In genomic region chr15:100525894-100526512, GRCh38 we compare ENCODE assay signal across 17 cellular contexts. TPM values are rescaled to one million over a fixed set of nuclear protein-coding genes. Genes with fewer than 3 reads are reported as not detected.
A peak's percentile ranks its signal among the peaks of the same experiment; 100 is the strongest.
DNase-seq lines count a peak whose midpoint lies in the region; ATAC-seq and TF ChIP-seq lines count a peak whose summit lies in the region.
"Had no signal": no experiment of that assay in that cellular context is flagged by ENCODE, and none has a peak within 500 bp of the region (broad histone marks: within the 10 kb centered on the region; RNA-seq: fewer than 3 reads in every experiment).

No MANE protein-coding gene starts in this region.

- CTCF ChIA-PET in activated CD4-positive, alpha-beta memory T cell treated with anti-CD3 and anti-CD28 coated beads, Interleukin-2, amount 10 ng/mL, durations not matched to agents 7 days and 5 days (lab: Charles Lee), result no interaction called here

- POLR2A ChIA-PET in activated CD4-positive, alpha-beta memory T cell treated with anti-CD3 and anti-CD28 coated beads, Interleukin-2, amount 10 ng/mL, durations not matched to agents 7 days and 5 days (lab: Charles Lee), result no interaction called here

- H3K36me3 ChIP-seq in hepatocyte (replicated peaks; ENCODE audit: insufficient read depth, low read depth), result no peaks in the 10 kb centered on the region
- H3K36me3 ChIP-seq: brain microvascular endothelial cell had no signal

- no peak overlapping the region for H3K4me2 ChIP-seq in hepatocyte

- no peaks in the 10 kb centered on the region for H3K9me2 ChIP-seq in hepatocyte (replicated peaks; ENCODE audit: insufficient read depth)

- H3K4me3 ChIP-seq in hepatocyte, result no peak overlapping the region

- no peak overlapping the region for H3K4me3 Mint-ChIP-seq in activated T-helper 17 cell treated with anti-CD3 and anti-CD28 coated beads, Interleukin-2, amount 50 U/mL, for 72 hours
- no peak overlapping the region for H3K4me3 Mint-ChIP-seq in activated CD4-positive, alpha-beta memory T cell treated with anti-CD3 and anti-CD28 coated beads, Interleukin-2, amount 10 ng/mL, durations not matched to agents 7 days and 5 days
- H3K4me3 Mint-ChIP-seq: nephron progenitor cell had no signal

- H4K20me1 ChIP-seq in hepatocyte (ENCODE audit: insufficient read depth, poor library complexity, severe bottlenecking), result no peaks in the 10 kb centered on the region

- DNase-seq in HT-29 (ENCODE audit: low spot score) (peak; percentile 20), astrocyte of the hippocampus (ENCODE audit: low read depth, low spot score) (peak; percentile 57), hepatocyte (ENCODE audit: low spot score) (peak; percentile 42), putamen (ENCODE audit: low spot score) (peak; percentile 33), COLO829 (ENCODE audit: low spot score) (no peak), dedifferentiated amniotic fluid mesenchymal stem cell (ENCODE audit: extremely low spot score) (no peak)
- DNase-seq in activated CD4-positive, alpha-beta memory T cell treated with anti-CD3 and anti-CD28 coated beads, Interleukin-2, amount 10 ng/mL, durations not matched to agents 7 days and 5 days, result no peak
- DNase-seq: activated CD4-positive, CD25-positive, alpha-beta regulatory T cell treated with anti-CD3 and anti-CD28 coated beads, Interleukin-2, amount 50 U/mL, for 72 hours; AML-193; brain microvascular endothelial cell; NCI-H1930; nephron progenitor cell; stimulated activated CD4-positive, alpha-beta T cell treated with anti-CD3 and anti-CD28 coated beads, Interleukin-15, amount 100 ng/mL, for 24 hours had no signal

- H3K27ac ChIP-seq in hepatocyte, result no peak overlapping the region
- H3K27ac ChIP-seq: brain microvascular endothelial cell had no signal

- H3K9me3 Mint-ChIP-seq in activated T-helper 17 cell treated with anti-CD3 and anti-CD28 coated beads, Interleukin-2, amount 50 U/mL, for 72 hours, result no peaks in the 10 kb centered on the region
- H3K9me3 Mint-ChIP-seq in activated CD4-positive, alpha-beta memory T cell treated with anti-CD3 and anti-CD28 coated beads, Interleukin-2, amount 10 ng/mL, durations not matched to agents 7 days and 5 days, result peaks cover 3% of the 10 kb centered on the region

- no peak overlapping the region for H3K27ac Mint-ChIP-seq in activated T-helper 17 cell treated with anti-CD3 and anti-CD28 coated beads, Interleukin-2, amount 50 U/mL, for 72 hours
- no peak overlapping the region for H3K27ac Mint-ChIP-seq in activated CD4-positive, alpha-beta memory T cell treated with anti-CD3 and anti-CD28 coated beads, Interleukin-2, amount 10 ng/mL, durations not matched to agents 7 days and 5 days
- H3K27ac Mint-ChIP-seq: activated T-helper 2 cell treated with anti-CD3 and anti-CD28 coated beads, Interferon-gamma antibody, Interleukin-2, Interleukin-4, amounts not matched to agents 10 μg/mL and 5 μg/mL and 100 μg/mL, durations not matched to agents 14 hours and 24 hours and 36 hours; nephron progenitor cell had no signal

- H3K27me3 Mint-ChIP-seq in activated T-helper 17 cell treated with anti-CD3 and anti-CD28 coated beads, Interleukin-2, amount 50 U/mL, for 72 hours, result no peaks in the 10 kb centered on the region
- peaks cover 4% of the 10 kb centered on the region for H3K27me3 Mint-ChIP-seq in activated CD4-positive, alpha-beta memory T cell treated with anti-CD3 and anti-CD28 coated beads, Interleukin-2, amount 10 ng/mL, durations not matched to agents 7 days and 5 days

- no peaks in the 10 kb centered on the region for H3K27me3 ChIP-seq in hepatocyte
- H3K27me3 ChIP-seq: brain microvascular endothelial cell had no signal

- no peak for ATAC-seq in activated T-helper 17 cell treated with anti-CD3 and anti-CD28 coated beads, Interleukin-2, amount 50 U/mL, for 72 hours (replicated peaks)

- peaks cover 3% of the 10 kb centered on the region for H3K4me1 Mint-ChIP-seq in activated T-helper 17 cell treated with anti-CD3 and anti-CD28 coated beads, Interleukin-2, amount 50 U/mL, for 72 hours
- H3K4me1 Mint-ChIP-seq in activated CD4-positive, alpha-beta memory T cell treated with anti-CD3 and anti-CD28 coated beads, Interleukin-2, amount 10 ng/mL, durations not matched to agents 7 days and 5 days, result peaks cover 2% of the 10 kb centered on the region
- H3K4me1 Mint-ChIP-seq: nephron progenitor cell had no signal

- H3K4me1 ChIP-seq in hepatocyte (ENCODE audit: insufficient read depth), result no peaks in the 10 kb centered on the region

- TF ChIP-seq CTCF in hepatocyte (IDR thresholded peaks at IDR 0.05; ENCODE audit: poor library complexity), result no peak

- H3K36me3 Mint-ChIP-seq in activated T-helper 17 cell treated with anti-CD3 and anti-CD28 coated beads, Interleukin-2, amount 50 U/mL, for 72 hours (ENCODE audit: low read depth), result no peaks in the 10 kb centered on the region
- no peaks in the 10 kb centered on the region for H3K36me3 Mint-ChIP-seq in activated CD4-positive, alpha-beta memory T cell treated with anti-CD3 and anti-CD28 coated beads, Interleukin-2, amount 10 ng/mL, durations not matched to agents 7 days and 5 days (ENCODE audit: low read depth)

- no peaks in the 10 kb centered on the region for H3K79me2 ChIP-seq in hepatocyte

- WGBS in hepatocyte (ENCODE audit: low lambda C conversion rate, missing lambda C conversion rate), result 60% methylated on average over 8 of the region's 8 CpGs

- no peak overlapping the region for H2AFZ ChIP-seq in hepatocyte

- no peaks in the 10 kb centered on the region for H3K9me3 ChIP-seq in hepatocyte (ENCODE audit: low read depth)

RNA-seq across cellular contexts. Expression of gene CERS3, which starts 2.7 kb away (rescaled TPM):
- total RNA-seq in HT-29 (2014; rRNA removed; shearing (Covaris generic)), result not detected in 2 replicates
- 0.53 and 2.5 TPM in 2 replicates for total RNA-seq in hepatocyte
- polyA plus RNA-seq in hepatocyte, result 0.47 TPM in 1 of 2 replicates, not detected in the other
- total RNA-seq in activated T-helper 17 cell treated with anti-CD3 and anti-CD28 coated beads, Interleukin-2, amount 50 U/mL, for 72 hours, result 1 to 10 TPM in 1 of 2 donors, under 1 TPM in 1; 0.54 to 1.0 TPM
- under 1 TPM; 0.33 to 0.43 TPM for total RNA-seq in activated CD4-positive, alpha-beta memory T cell treated with anti-CD3 and anti-CD28 coated beads, Interleukin-2, amount 10 ng/mL, durations not matched to agents 7 days and 5 days
- total RNA-seq: Daoy, epithelial cell of proximal tubule had no signal

Comparison
In these comparisons a context has a peak if more than half of its experiments do, and no peak if none do; other contexts are left out.
1. DNase-seq: peak in HT-29 (single experiment), astrocyte of the hippocampus (single experiment), hepatocyte (single experiment) and putamen (single experiment); none in COLO829 (single experiment), activated CD4-positive, alpha-beta memory T cell treated with anti-CD3 and anti-CD28 coated beads, Interleukin-2, amount 10 ng/mL, durations not matched to agents 7 days and 5 days (single experiment) and dedifferentiated amniotic fluid mesenchymal stem cell (single experiment).